8 cellular contexts compared by ENCODE assay signal in genomic region chrX:37846934-37847732, GRCh38. TPM values are rescaled to one million over a fixed set of nuclear protein-coding genes. Genes with fewer than 3 reads are reported as not detected.
A peak's percentile ranks its signal among the peaks of the same experiment; 100 is the strongest.
DNase-seq lines count a peak whose midpoint lies in the region; ATAC-seq and TF ChIP-seq lines count a peak whose summit lies in the region.

TSS of gene DYNLT3 (minus strand) at chrX:37847571. CDS start at chrX:37847510, 61 bp downstream.

- H3K27me3 Mint-ChIP-seq in CD4-positive, alpha-beta T cell, result no peaks in the 10 kb centered on the region

- peaks cover 52% of the 10 kb centered on the region for H3K4me1 Mint-ChIP-seq in CD4-positive, alpha-beta T cell (ENCODE audit: low read depth)

- H3K4me3 Mint-ChIP-seq in CD4-positive, alpha-beta T cell, result peak within 1 kb of the TSS; percentile 89

- peak within 1 kb of the TSS; percentile 83 for H3K27ac ChIP-seq in CD4-positive, alpha-beta T cell (ENCODE audit: low read depth, low read length)

- peak; percentile 51 to 77 (median 68) for DNase-seq in CD4-positive, alpha-beta T cell
- DNase-seq in NOMO-1 treated with dmso at 0.1 percent for 144 hours (lab: John Stamatoyannopoulos, UW; ENCODE audit: unreplicated experiment), result peak; percentile 56
- peak; percentile 58 for DNase-seq in activated T-cell treated with anti-CD3 and anti-CD28 coated beads for 24 hours (ENCODE audit: low read depth)
- peak; percentile 73 for DNase-seq in epithelial cell of esophagus (ENCODE audit: low read depth)
- DNase-seq in middle frontal gyrus (ENCODE audit: extremely low spot score, low spot score), result peak; percentile 20
- DNase-seq in stimulated activated CD8-positive, alpha-beta memory T cell treated with anti-CD3 and anti-CD28 coated beads, Interleukin-4, amount 100 ng/mL, for 1 hour (ENCODE audit: low read depth in 2 of 2, low spot score in 1 of 2), result peak; percentile 36 to 61

- ATAC-seq in CD4-positive, alpha-beta T cell (ENCODE audit: poor library complexity), result peak; percentile 92
- ATAC-seq in GM19452 (IDR thresholded peaks at IDR 0.05; ENCODE audit: unreplicated experiment) (peak; percentile 100), HG03575 (IDR thresholded peaks at IDR 0.05; ENCODE audit: extremely low read depth, insufficient number of reproducible peaks, low FRiP score, unreplicated experiment) (peak; percentile 91)

- H3K27me3 ChIP-seq in CD4-positive, alpha-beta T cell (ENCODE audit: control insufficient read depth, insufficient read depth, low read length), result no peaks in the 10 kb centered on the region

- intact Hi-C loops in CD4-positive, alpha-beta T cell (cut with DNase I, micrococcal nuclease), result loop anchor here (2.0 to 5.0 kb wide), 2 partner anchors 22 to 480 kb away; partner anchors contain the start of gene RPGR (in 1 of the 2)

- TF ChIP-seq CTCF in CD4-positive, alpha-beta T cell (IDR thresholded peaks at IDR 0.05), result no peak
- no peak for TF ChIP-seq CTCF in epithelial cell of esophagus (IDR thresholded peaks at IDR 0.05; ENCODE audit: insufficient read depth, low read depth, low read length, missing control alignments)

- no peaks in the 10 kb centered on the region for H3K9me3 ChIP-seq in CD4-positive, alpha-beta T cell (ENCODE audit: control insufficient read depth, low read length)

- H3K4me3 ChIP-seq in epithelial cell of esophagus (ENCODE audit: low read length), result peak within 1 kb of the TSS; percentile 61

- peak within 1 kb of the TSS; percentile 97 for H3K27ac Mint-ChIP-seq in CD4-positive, alpha-beta T cell

- peaks cover 13% of the 10 kb centered on the region for H3K36me3 Mint-ChIP-seq in CD4-positive, alpha-beta T cell (ENCODE audit: low read depth)

- POLR2A ChIA-PET in CD4-positive, alpha-beta T cell (lab: Charles Lee), result no interaction called here

- H3K9me3 Mint-ChIP-seq in CD4-positive, alpha-beta T cell, result no peaks in the 10 kb centered on the region

- CTCF ChIA-PET in CD4-positive, alpha-beta T cell (lab: Charles Lee), result interaction anchor here (0.5 kb wide), 1 partner anchor 102 kb away, joined by 3 read pairs; no protein-coding TSS in a partner anchor

RNA-seq across cellular contexts. Expression of gene DYNLT3, which starts in this region (rescaled TPM):
- total RNA-seq in CD4-positive, alpha-beta T cell, result 10 to 100 TPM; 47.9 to 48.3 TPM

Comparison
In these comparisons a context has a peak if more than half of its experiments do, and no peak if none do; other contexts are left out.
1. Peak in every context shown above with its lines: DNase-seq, ATAC-seq, H3K4me3 ChIP-seq and H3K27ac ChIP-seq.
2. DNase-seq: peak in every context shown above with its lines; median percentile 73 in epithelial cell of esophagus; 68 in CD4-positive, alpha-beta T cell; 58 in activated T-cell treated with anti-CD3 and anti-CD28 coated beads for 24 hours; 56 in NOMO-1 treated with dmso at 0.1 percent for 144 hours; 48 in stimulated activated CD8-positive, alpha-beta memory T cell treated with anti-CD3 and anti-CD28 coated beads, Interleukin-4, amount 100 ng/mL, for 1 hour; 20 in middle frontal gyrus.